ENCODE assay signal across 24 cellular contexts in the genomic region with DNA sequence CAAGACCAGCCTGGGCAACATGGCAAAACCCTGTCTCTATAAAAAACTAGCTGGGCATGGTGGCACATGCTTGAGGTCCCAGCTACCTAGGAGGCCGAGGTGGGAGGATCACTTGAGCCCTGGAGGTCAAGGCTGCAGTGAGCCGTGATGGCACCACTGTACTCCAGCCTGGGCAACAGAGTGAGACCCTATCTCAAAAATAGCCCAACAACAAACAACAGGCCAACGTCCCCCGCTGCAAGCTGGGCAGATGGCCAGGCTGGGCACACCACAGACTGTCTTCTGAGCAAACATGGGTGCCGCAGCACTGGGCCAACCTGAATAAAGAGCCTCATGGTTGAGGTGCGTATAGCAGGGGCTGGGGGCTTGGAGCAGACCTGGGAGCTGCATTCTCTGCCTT. TPM values are rescaled to one million over a fixed set of nuclear protein-coding genes. Genes with fewer than 3 reads are reported as not detected.
A peak's percentile ranks its signal among the peaks of the same experiment; 100 is the strongest.
DNase-seq lines count a peak whose midpoint lies in the region; ATAC-seq and TF ChIP-seq lines count a peak whose summit lies in the region.
"Had no signal": no experiment of that assay in that cellular context is flagged by ENCODE, and none has a peak within 500 bp of the region (broad histone marks: within the 10 kb centered on the region; RNA-seq: fewer than 3 reads in every experiment).

No MANE protein-coding gene starts in this region.

- intact Hi-C loops in natural killer cell (cut with micrococcal nuclease), result no loop called here
- intact Hi-C loops in vagina (cut with DNase I), result loop anchor here (10.0 kb wide), 1 partner anchor 50 kb away; the partner anchor contains the start of gene PTK7

- peak; percentile 26 for DNase-seq in natural killer cell treated with Interleukin-12 subunit alpha and Interleukin-12 subunit beta and Interleukin-15 and Interleukin-18, amount 100 ng/mL, for 72 hours (ENCODE audit: low spot score)
- DNase-seq in natural killer cell (no peak), mesothelial cell of epicardium (ENCODE audit: low spot score in 2 of 2, unreplicated experiment in 2 of 2) (no peak), vagina (ENCODE audit: extremely low spot score in 2 of 2) (no peak), NCI-H510A treated with DMSO at 0.1 percent for 48 hours (lab: John Stamatoyannopoulos, UW) (no peak), NCI-H524 (lab: John Stamatoyannopoulos, UW) (no peak)
- no peak for DNase-seq in activated T-cell treated with anti-CD3 and anti-CD28 coated beads, Interleukin-2, amount 50 U/mL, for 72 hours
- DNase-seq: activated CD4-positive, alpha-beta T cell treated with anti-CD3 and anti-CD28 coated beads for 36 hours; activated gamma-delta T cell; Caco-2; colonic mucosa; DND-41; effector memory CD8-positive, alpha-beta T cell; gastrocnemius medialis; NCI-H1417 treated with DMSO at 0.1 percent for 48 hours; NCI-H510A; spleen; stimulated activated CD4-positive, alpha-beta T cell treated with anti-CD3 and anti-CD28 coated beads, Interleukin-2, amount 100 ng/mL, for 48 hours had no signal

- no peaks in the 10 kb centered on the region for H3K9me3 ChIP-seq in vagina
- H3K9me3 ChIP-seq: body of pancreas, Caco-2, colonic mucosa, esophagus muscularis mucosa, gastrocnemius medialis, neutrophil, spleen had no signal

- H3K36me3 ChIP-seq in vagina, result no peaks in the 10 kb centered on the region
- H3K36me3 ChIP-seq: colonic mucosa, esophagus muscularis mucosa, gastrocnemius medialis, neutrophil, spleen had no signal

- no peaks in the 10 kb centered on the region for H3K9me3 Mint-ChIP-seq in natural killer cell treated with Interleukin-12 subunit alpha and Interleukin-12 subunit beta and Interleukin-15 and Interleukin-18, amount 100 ng/mL, for 72 hours
- no peaks in the 10 kb centered on the region for H3K9me3 Mint-ChIP-seq in natural killer cell
- H3K9me3 Mint-ChIP-seq in brain, result no peaks in the 10 kb centered on the region
- H3K9me3 Mint-ChIP-seq in mesothelial cell of epicardium, result no peaks in the 10 kb centered on the region
- H3K9me3 Mint-ChIP-seq in activated T-cell treated with anti-CD3 and anti-CD28 coated beads, Interleukin-2, amount 50 U/mL, for 72 hours, result no peaks in the 10 kb centered on the region
- H3K9me3 Mint-ChIP-seq: effector memory CD8-positive, alpha-beta T cell; stimulated activated effector memory CD8-positive, alpha-beta T cell treated with anti-CD3 and anti-CD28 coated beads, Interleukin-12 subunit alpha, Interleukin-12 subunit beta, amount 100 ng/mL, for 72 hours; T-helper 1 cell treated with Interleukin-12 subunit alpha and Interleukin-12 subunit beta and Interleukin-4 antibody, amounts not matched to agents 30 μg/mL and 1 μg/mL, for 36 hours had no signal

- peaks cover 78% of the 10 kb centered on the region for H3K4me1 ChIP-seq in vagina
- H3K4me1 ChIP-seq: body of pancreas, Caco-2, colonic mucosa, gastrocnemius medialis had no signal

- no peak for ATAC-seq in natural killer cell treated with Interleukin-12 subunit alpha and Interleukin-12 subunit beta and Interleukin-15 and Interleukin-18, amount 100 ng/mL, for 72 hours
- no peak for ATAC-seq in natural killer cell
- no peak for ATAC-seq in activated T-cell treated with anti-CD3 and anti-CD28 coated beads, Interleukin-2, amount 50 U/mL, for 72 hours (replicated peaks in 1 of 2)
- ATAC-seq: activated CD4-positive, alpha-beta T cell treated with anti-CD3 and anti-CD28 coated beads for 36 hours; effector memory CD8-positive, alpha-beta T cell; gastrocnemius medialis; stimulated activated effector memory CD8-positive, alpha-beta T cell treated with anti-CD3 and anti-CD28 coated beads, Interleukin-12 subunit alpha, Interleukin-12 subunit beta, amount 100 ng/mL, for 72 hours had no signal

- H3K27me3 Mint-ChIP-seq in natural killer cell treated with Interleukin-12 subunit alpha and Interleukin-12 subunit beta and Interleukin-15 and Interleukin-18, amount 100 ng/mL, for 72 hours, result no peaks in the 10 kb centered on the region
- H3K27me3 Mint-ChIP-seq in natural killer cell (ENCODE audit: low read depth in 2 of 2) (no peaks in the 10 kb centered on the region), brain (no peaks in the 10 kb centered on the region), mesothelial cell of epicardium (ENCODE audit: low read depth) (no peaks in the 10 kb centered on the region)
- H3K27me3 Mint-ChIP-seq in activated T-cell treated with anti-CD3 and anti-CD28 coated beads, Interleukin-2, amount 50 U/mL, for 72 hours (ENCODE audit: low read depth), result no peaks in the 10 kb centered on the region
- H3K27me3 Mint-ChIP-seq: activated CD4-positive, alpha-beta T cell treated with anti-CD3 and anti-CD28 coated beads for 36 hours had no signal

- TF ChIP-seq POLR2A in vagina (IDR thresholded peaks at IDR 0.05), result no peak

- H3K36me3 Mint-ChIP-seq in natural killer cell treated with Interleukin-12 subunit alpha and Interleukin-12 subunit beta and Interleukin-15 and Interleukin-18, amount 100 ng/mL, for 72 hours, result no peaks in the 10 kb centered on the region
- H3K36me3 Mint-ChIP-seq in natural killer cell, result no peaks in the 10 kb centered on the region
- no peaks in the 10 kb centered on the region for H3K36me3 Mint-ChIP-seq in brain
- H3K36me3 Mint-ChIP-seq in mesothelial cell of epicardium, result no peaks in the 10 kb centered on the region
- no peaks in the 10 kb centered on the region for H3K36me3 Mint-ChIP-seq in activated T-cell treated with anti-CD3 and anti-CD28 coated beads, Interleukin-2, amount 50 U/mL, for 72 hours (ENCODE audit: insufficient read depth in 2 of 2)
- H3K36me3 Mint-ChIP-seq: stimulated activated effector memory CD8-positive, alpha-beta T cell treated with anti-CD3 and anti-CD28 coated beads, Interleukin-12 subunit alpha, Interleukin-12 subunit beta, amount 100 ng/mL, for 72 hours had no signal

- no peak overlapping the region for H3K27ac Mint-ChIP-seq in natural killer cell treated with Interleukin-12 subunit alpha and Interleukin-12 subunit beta and Interleukin-15 and Interleukin-18, amount 100 ng/mL, for 72 hours
- H3K27ac Mint-ChIP-seq in natural killer cell (no peak overlapping the region), brain (peak overlapping the region; percentile 48 to 96 (median 85)), mesothelial cell of epicardium (peak overlapping the region; percentile 92)
- H3K27ac Mint-ChIP-seq in activated T-cell treated with anti-CD3 and anti-CD28 coated beads, Interleukin-2, amount 50 U/mL, for 72 hours, result no peak overlapping the region
- H3K27ac Mint-ChIP-seq: activated CD4-positive, alpha-beta T cell treated with anti-CD3 and anti-CD28 coated beads for 36 hours; effector memory CD8-positive, alpha-beta T cell; stimulated activated effector memory CD8-positive, alpha-beta T cell treated with anti-CD3 and anti-CD28 coated beads, Interleukin-12 subunit alpha, Interleukin-12 subunit beta, amount 100 ng/mL, for 72 hours; T-helper 1 cell treated with Interleukin-12 subunit alpha and Interleukin-12 subunit beta and Interleukin-4 antibody, amounts not matched to agents 30 μg/mL and 1 μg/mL, for 36 hours had no signal

- no peaks in the 10 kb centered on the region for H3K4me1 Mint-ChIP-seq in natural killer cell treated with Interleukin-12 subunit alpha and Interleukin-12 subunit beta and Interleukin-15 and Interleukin-18, amount 100 ng/mL, for 72 hours (ENCODE audit: low read depth in 2 of 2)
- H3K4me1 Mint-ChIP-seq in natural killer cell (no peaks in the 10 kb centered on the region), brain (peaks cover 84% of the 10 kb centered on the region), mesothelial cell of epicardium (peaks cover 52% of the 10 kb centered on the region)
- no peaks in the 10 kb centered on the region for H3K4me1 Mint-ChIP-seq in activated T-cell treated with anti-CD3 and anti-CD28 coated beads, Interleukin-2, amount 50 U/mL, for 72 hours (ENCODE audit: low read depth)
- H3K4me1 Mint-ChIP-seq: activated CD4-positive, alpha-beta T cell treated with anti-CD3 and anti-CD28 coated beads for 36 hours; stimulated activated effector memory CD8-positive, alpha-beta T cell treated with anti-CD3 and anti-CD28 coated beads, Interleukin-12 subunit alpha, Interleukin-12 subunit beta, amount 100 ng/mL, for 72 hours had no signal

- TF ChIP-seq CTCF in natural killer cell (IDR thresholded peaks at IDR 0.05) (no peak), brain (conservative IDR thresholded peaks at IDR 0.05) (no peak), mesothelial cell of epicardium (IDR thresholded peaks at IDR 0.05; ENCODE audit: unreplicated experiment) (no peak), vagina (IDR thresholded peaks at IDR 0.05) (no peak)

- H3K4me3 Mint-ChIP-seq in natural killer cell treated with Interleukin-12 subunit alpha and Interleukin-12 subunit beta and Interleukin-15 and Interleukin-18, amount 100 ng/mL, for 72 hours, result no peak overlapping the region
- H3K4me3 Mint-ChIP-seq in natural killer cell, result no peak overlapping the region
- H3K4me3 Mint-ChIP-seq in brain, result no peak overlapping the region
- H3K4me3 Mint-ChIP-seq in mesothelial cell of epicardium, result no peak overlapping the region
- no peak overlapping the region for H3K4me3 Mint-ChIP-seq in activated T-cell treated with anti-CD3 and anti-CD28 coated beads, Interleukin-2, amount 50 U/mL, for 72 hours
- H3K4me3 Mint-ChIP-seq: activated CD4-positive, alpha-beta T cell treated with anti-CD3 and anti-CD28 coated beads for 36 hours; effector memory CD8-positive, alpha-beta T cell; stimulated activated effector memory CD8-positive, alpha-beta T cell treated with anti-CD3 and anti-CD28 coated beads, Interleukin-12 subunit alpha, Interleukin-12 subunit beta, amount 100 ng/mL, for 72 hours; T-helper 1 cell treated with Interleukin-12 subunit alpha and Interleukin-12 subunit beta and Interleukin-4 antibody, amounts not matched to agents 30 μg/mL and 1 μg/mL, for 36 hours had no signal

- H3K4me3 ChIP-seq in vagina, result no peak overlapping the region
- H3K4me3 ChIP-seq: body of pancreas, colonic mucosa, esophagus muscularis mucosa, gastrocnemius medialis, spleen had no signal

- no peaks in the 10 kb centered on the region for H3K27me3 ChIP-seq in vagina
- H3K27me3 ChIP-seq: body of pancreas, colonic mucosa, esophagus muscularis mucosa, gastrocnemius medialis, neutrophil, spleen had no signal

- peak overlapping the region; percentile 85 for H3K27ac ChIP-seq in vagina
- H3K27ac ChIP-seq: colonic mucosa, gastrocnemius medialis, neutrophil, spleen had no signal

RNA-seq across cellular contexts. Expression of gene SRF, which starts 46.6 kb away (rescaled TPM):
- 10 to 100 TPM; 56.8 to 70.4 TPM for total RNA-seq in natural killer cell treated with Interleukin-12 subunit alpha and Interleukin-12 subunit beta and Interleukin-15 and Interleukin-18, amount 100 ng/mL, for 72 hours
- total RNA-seq in natural killer cell (10 to 100 TPM; 31.6 to 33.0 (median 32.0) TPM), mesothelial cell of epicardium (52.0 to 52.8 TPM (median 52.2 TPM) in 3 replicates), vagina (28.2 TPM)
- polyA plus RNA-seq in brain (ENCODE audit: insufficient read depth, low read depth, low replicate concordance), result 16.8 TPM
- total RNA-seq in activated T-cell treated with anti-CD3 and anti-CD28 coated beads, Interleukin-2, amount 50 U/mL, for 72 hours, result 10 to 100 TPM; 44.2 to 46.1 TPM

RNA-seq across cellular contexts. Expression of gene PTK7, which starts 48.4 kb away (rescaled TPM):
- 1 to 10 TPM; 1.2 to 4.1 TPM for total RNA-seq in natural killer cell treated with Interleukin-12 subunit alpha and Interleukin-12 subunit beta and Interleukin-15 and Interleukin-18, amount 100 ng/mL, for 72 hours
- 1 to 10 TPM; 1.7 to 5.6 (median 2.8) TPM for total RNA-seq in natural killer cell
- polyA plus RNA-seq in brain (ENCODE audit: insufficient read depth, low read depth, low replicate concordance), result 109 TPM
- total RNA-seq in mesothelial cell of epicardium, result 303 to 313 TPM (median 308 TPM) in 3 replicates
- 62.1 TPM for total RNA-seq in vagina
- total RNA-seq in activated T-cell treated with anti-CD3 and anti-CD28 coated beads, Interleukin-2, amount 50 U/mL, for 72 hours, result 1 to 10 TPM; 2.8 to 7.8 TPM

RNA-seq across cellular contexts. Expression of gene CUL9, which starts 57.5 kb away (rescaled TPM):
- 10 to 100 TPM; 41.5 to 85.8 TPM for total RNA-seq in natural killer cell treated with Interleukin-12 subunit alpha and Interleukin-12 subunit beta and Interleukin-15 and Interleukin-18, amount 100 ng/mL, for 72 hours
- 10 to 100 TPM; 73.1 to 85.7 (median 73.9) TPM for total RNA-seq in natural killer cell
- polyA plus RNA-seq in brain (ENCODE audit: insufficient read depth, low read depth, low replicate concordance), result 44.6 TPM
- total RNA-seq in mesothelial cell of epicardium, result 65.5 to 72.1 TPM (median 71.6 TPM) in 3 replicates
- 49.1 TPM for total RNA-seq in vagina
- total RNA-seq in activated T-cell treated with anti-CD3 and anti-CD28 coated beads, Interleukin-2, amount 50 U/mL, for 72 hours, result 10 to 100 TPM; 60.7 to 62.0 TPM

Comparison
In these comparisons a context has a peak if more than half of its experiments do, and no peak if none do; other contexts are left out.
1. H3K27ac Mint-ChIP-seq: peak in brain (5 of 5) and mesothelial cell of epicardium (single experiment); none in natural killer cell treated with Interleukin-12 subunit alpha and Interleukin-12 subunit beta and Interleukin-15 and Interleukin-18, amount 100 ng/mL, for 72 hours (0 of 2), natural killer cell (0 of 2) and activated T-cell treated with anti-CD3 and anti-CD28 coated beads, Interleukin-2, amount 50 U/mL, for 72 hours (single experiment).